Comparison of ENCODE assay signal across 8 cellular contexts in the genomic region with DNA sequence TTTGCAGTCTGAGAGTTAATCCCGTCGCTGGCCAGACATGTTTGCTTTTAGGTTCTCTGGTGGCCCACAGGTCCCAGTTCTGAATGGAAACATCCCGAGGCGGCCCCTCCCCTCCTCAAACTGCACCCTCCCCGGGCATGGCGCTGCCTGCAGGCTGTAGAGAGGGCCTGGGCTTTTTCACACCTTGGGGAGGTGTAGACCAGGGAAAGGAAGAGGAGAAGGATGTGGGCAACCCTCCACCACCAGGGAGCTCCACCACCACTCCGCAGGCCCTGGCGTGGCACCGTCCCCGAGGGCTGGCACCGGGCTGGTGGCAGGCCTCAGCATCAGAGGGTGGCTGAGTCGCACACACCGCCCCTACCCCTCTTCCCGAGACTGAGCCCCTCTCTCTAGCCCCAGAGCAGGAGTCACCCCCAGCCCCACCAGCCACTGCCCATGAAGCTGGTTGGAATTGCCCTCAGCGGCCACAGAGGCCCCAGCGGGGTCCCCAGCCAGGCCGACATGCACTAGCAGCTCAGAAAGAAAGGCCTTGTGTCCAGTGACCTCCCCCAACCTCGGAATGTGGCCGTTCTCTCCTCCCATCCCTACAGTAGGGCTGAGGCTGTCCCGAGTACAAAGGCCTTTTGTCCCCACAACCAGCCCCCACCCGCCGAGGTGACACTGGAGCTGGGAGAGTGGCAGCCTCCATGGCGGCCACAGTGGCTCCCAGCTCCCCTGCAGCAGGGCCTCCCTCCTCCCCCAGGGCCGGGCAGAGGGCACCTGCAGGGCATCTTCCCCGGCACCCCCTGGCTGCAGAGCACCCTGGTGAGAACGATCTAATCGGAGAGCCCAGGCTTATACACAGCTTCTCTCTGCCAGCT.
DNase-seq lines count a peak whose midpoint lies in the region; ATAC-seq lines count a peak whose summit lies in the region.

No MANE protein-coding gene starts in this region.

- peaks cover 20% of the 10 kb centered on the region for H3K4me1 Mint-ChIP-seq in stimulated activated effector memory CD8-positive, alpha-beta T cell treated with anti-CD3 and anti-CD28 coated beads, Interleukin-12 subunit alpha, Interleukin-12 subunit beta, amount 100 ng/mL, for 72 hours

- H3K27ac Mint-ChIP-seq in stimulated activated effector memory CD8-positive, alpha-beta T cell treated with anti-CD3 and anti-CD28 coated beads, Interleukin-12 subunit alpha, Interleukin-12 subunit beta, amount 100 ng/mL, for 72 hours: peak overlapping the region; percentile 60

- DNase-seq in DMS53 treated with DMSO at 0.1 percent for 48 hours (lab: John Stamatoyannopoulos, UW; ENCODE audit: unreplicated experiment) (peak; percentile 17), NCI-H526 treated with DMSO at 0.1 percent for 48 hours (lab: John Stamatoyannopoulos, UW) (peak; percentile 14), islet precursor cell (peak; percentile 96), NCI-H748 treated with DMSO at 0.1 percent for 48 hours (lab: John Stamatoyannopoulos, UW) (no peak)
- no peak for DNase-seq in stimulated activated effector memory CD8-positive, alpha-beta T cell treated with anti-CD3 and anti-CD28 coated beads, Interleukin-12 subunit alpha, Interleukin-12 subunit beta, amount 100 ng/mL, for 72 hours (ENCODE audit: low spot score in 2 of 2)

- no peaks in the 10 kb centered on the region for H3K9me3 Mint-ChIP-seq in stimulated activated effector memory CD8-positive, alpha-beta T cell treated with anti-CD3 and anti-CD28 coated beads, Interleukin-12 subunit alpha, Interleukin-12 subunit beta, amount 100 ng/mL, for 72 hours

- H3K4me3 Mint-ChIP-seq in stimulated activated effector memory CD8-positive, alpha-beta T cell treated with anti-CD3 and anti-CD28 coated beads, Interleukin-12 subunit alpha, Interleukin-12 subunit beta, amount 100 ng/mL, for 72 hours: peak overlapping the region; percentile 2

- peak; percentile 89 for ATAC-seq in stimulated activated effector memory CD8-positive, alpha-beta T cell treated with anti-CD3 and anti-CD28 coated beads, Interleukin-12 subunit alpha, Interleukin-12 subunit beta, amount 100 ng/mL, for 72 hours
- ATAC-seq in GM18502 (IDR thresholded peaks at IDR 0.05; ENCODE audit: poor library complexity, unreplicated experiment) (no peak), HG03442 (IDR thresholded peaks at IDR 0.05; ENCODE audit: unreplicated experiment) (no peak)

- no peaks in the 10 kb centered on the region for H3K36me3 Mint-ChIP-seq in stimulated activated effector memory CD8-positive, alpha-beta T cell treated with anti-CD3 and anti-CD28 coated beads, Interleukin-12 subunit alpha, Interleukin-12 subunit beta, amount 100 ng/mL, for 72 hours

- H3K27ac ChIP-seq in angular gyrus (ENCODE audit: low read depth, low read length): peak overlapping the region; percentile 96

Comparison
In these comparisons a context has a peak if more than half of its experiments do, and no peak if none do; other contexts are left out.
1. DNase-seq: peak in DMS53 treated with DMSO at 0.1 percent for 48 hours (single experiment), NCI-H526 treated with DMSO at 0.1 percent for 48 hours (single experiment) and islet precursor cell (single experiment); none in stimulated activated effector memory CD8-positive, alpha-beta T cell treated with anti-CD3 and anti-CD28 coated beads, Interleukin-12 subunit alpha, Interleukin-12 subunit beta, amount 100 ng/mL, for 72 hours (0 of 2) and NCI-H748 treated with DMSO at 0.1 percent for 48 hours (single experiment).